ENCODE assay signal across 13 cellular contexts in the genomic region with DNA sequence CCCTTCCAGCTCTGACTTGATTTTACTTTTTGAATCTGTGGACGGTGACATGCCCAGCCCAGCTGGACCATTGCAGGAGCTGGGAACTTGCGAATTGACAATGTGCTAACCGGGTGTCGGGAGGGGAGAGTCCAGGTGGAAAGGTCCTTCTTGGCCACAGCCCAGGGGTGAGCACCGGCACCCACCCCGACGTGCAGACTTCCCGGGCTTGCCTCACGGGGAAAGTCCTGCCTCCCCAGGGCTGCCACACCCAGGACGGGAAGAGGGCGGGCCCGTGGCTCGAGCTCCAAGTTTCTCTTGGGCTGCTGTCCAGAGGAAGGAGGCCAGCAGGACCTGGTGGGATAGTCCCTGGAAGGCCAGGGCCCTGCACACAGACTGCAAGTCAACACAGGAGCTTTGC. TPM values are rescaled to one million over a fixed set of nuclear protein-coding genes. Genes with fewer than 3 reads are reported as not detected.
DNase-seq lines count a peak whose midpoint lies in the region; TF ChIP-seq lines count a peak whose summit lies in the region.
"Had no signal": no experiment of that assay in that cellular context is flagged by ENCODE, and none has a peak within 500 bp of the region (broad histone marks: within the 10 kb centered on the region; RNA-seq: fewer than 3 reads in every experiment).

No MANE protein-coding gene starts in this region.

- H3K27me3 Mint-ChIP-seq in activated T-helper 2 cell treated with anti-CD3 and anti-CD28 coated beads, Interferon-gamma antibody, Interleukin-2, Interleukin-4, amounts not matched to agents 10 μg/mL and 5 μg/mL and 100 μg/mL, durations not matched to agents 14 hours and 24 hours and 36 hours (ENCODE audit: low read depth) = no peaks in the 10 kb centered on the region
- H3K27me3 Mint-ChIP-seq: activated naive CD8-positive, alpha-beta T cell treated with anti-CD3 and anti-CD28 coated beads, Interleukin-2, amount 10 ng/mL, durations not matched to agents 7 days and 5 days had no signal

- no peaks in the 10 kb centered on the region for H3K36me3 Mint-ChIP-seq in activated T-helper 2 cell treated with anti-CD3 and anti-CD28 coated beads, Interferon-gamma antibody, Interleukin-2, Interleukin-4, amounts not matched to agents 10 μg/mL and 5 μg/mL and 100 μg/mL, durations not matched to agents 14 hours and 24 hours and 36 hours (ENCODE audit: low read depth)
- H3K36me3 Mint-ChIP-seq: activated naive CD8-positive, alpha-beta T cell treated with anti-CD3 and anti-CD28 coated beads, Interleukin-2, amount 10 ng/mL, durations not matched to agents 7 days and 5 days had no signal

- TF ChIP-seq POLR2A in lower leg skin (IDR thresholded peaks at IDR 0.05) (no peak), testis (IDR thresholded peaks at IDR 0.05) (no peak)

- intact Hi-C loops in colonic mucosa (cut with DNase I) = no loop called here
- intact Hi-C loops in lower leg skin (cut with DNase I; ENCODE audit: low total_unique reads) = no loop called here
- intact Hi-C loops in testis (cut with DNase I; ENCODE audit: low total_unique reads) = no loop called here
- intact Hi-C loops in activated T-helper 2 cell treated with anti-CD3 and anti-CD28 coated beads, Interferon-gamma antibody, Interleukin-2, Interleukin-4, amounts not matched to agents 10 μg/mL and 5 μg/mL and 100 μg/mL, durations not matched to agents 14 hours and 24 hours and 36 hours (cut with micrococcal nuclease) = no loop called here

- no peak for TF ChIP-seq CTCF in colonic mucosa (IDR thresholded peaks at IDR 0.05)
- TF ChIP-seq CTCF in lower leg skin (IDR thresholded peaks at IDR 0.05) = no peak
- no peak for TF ChIP-seq CTCF in testis (IDR thresholded peaks at IDR 0.05)
- no peak for TF ChIP-seq CTCF in GM10266 (IDR thresholded peaks at IDR 0.05; ENCODE audit: control insufficient read depth, insufficient read depth, low read depth, missing control alignments)

- no peaks in the 10 kb centered on the region for H3K4me1 Mint-ChIP-seq in activated T-helper 2 cell treated with anti-CD3 and anti-CD28 coated beads, Interferon-gamma antibody, Interleukin-2, Interleukin-4, amounts not matched to agents 10 μg/mL and 5 μg/mL and 100 μg/mL, durations not matched to agents 14 hours and 24 hours and 36 hours (ENCODE audit: low read depth)
- H3K4me1 Mint-ChIP-seq: activated naive CD8-positive, alpha-beta T cell treated with anti-CD3 and anti-CD28 coated beads, Interleukin-2, amount 10 ng/mL, durations not matched to agents 7 days and 5 days had no signal

- no peaks in the 10 kb centered on the region for H3K27me3 ChIP-seq in colonic mucosa
- no peaks in the 10 kb centered on the region for H3K27me3 ChIP-seq in testis

- H3K9me3 Mint-ChIP-seq in activated T-helper 2 cell treated with anti-CD3 and anti-CD28 coated beads, Interferon-gamma antibody, Interleukin-2, Interleukin-4, amounts not matched to agents 10 μg/mL and 5 μg/mL and 100 μg/mL, durations not matched to agents 14 hours and 24 hours and 36 hours = no peaks in the 10 kb centered on the region
- H3K9me3 Mint-ChIP-seq: activated naive CD8-positive, alpha-beta T cell treated with anti-CD3 and anti-CD28 coated beads, Interleukin-2, amount 10 ng/mL, durations not matched to agents 7 days and 5 days had no signal

- H3K36me3 ChIP-seq in colonic mucosa = no peaks in the 10 kb centered on the region
- H3K36me3 ChIP-seq in testis (ENCODE audit: low read depth, missing control alignments) = no peaks in the 10 kb centered on the region

- H3K4me1 ChIP-seq in colonic mucosa (no peaks in the 10 kb centered on the region), testis (peaks cover 3% of the 10 kb centered on the region)

- DNase-seq in HK-2 (ENCODE audit: unreplicated experiment) (peak; percentile 27), colonic mucosa (peak; percentile 79), lower leg skin (ENCODE audit: low spot score in 2 of 2) (peak; percentile 59 to 92), testis (peak; percentile 58), NCI-H1105 (lab: John Stamatoyannopoulos, UW) (no peak), NCI-H2029 (lab: John Stamatoyannopoulos, UW) (no peak), GM10266 (ENCODE audit: extremely low spot score) (no peak)
- no peak for DNase-seq in activated T-helper 2 cell treated with anti-CD3 and anti-CD28 coated beads, Interferon-gamma antibody, Interleukin-2, Interleukin-4, amounts not matched to agents 10 μg/mL and 5 μg/mL and 100 μg/mL, durations not matched to agents 14 hours and 24 hours and 36 hours (ENCODE audit: low spot score)
- DNase-seq: activated CD4-positive, alpha-beta T cell treated with anti-CD3 and anti-CD28 coated beads for 48 hours; activated naive CD8-positive, alpha-beta T cell treated with anti-CD3 and anti-CD28 coated beads, Interleukin-2, amount 10 ng/mL, durations not matched to agents 7 days and 5 days; EL; stimulated activated CD4-positive, alpha-beta T cell treated with anti-CD3 and anti-CD28 coated beads, Interleukin-4, amount 100 ng/mL, for 4 hours had no signal

- H3K27ac ChIP-seq in colonic mucosa (peak overlapping the region; percentile 37), testis (no peak overlapping the region)
- H3K27ac ChIP-seq: SK-N-MC had no signal

- H3K4me3 ChIP-seq in colonic mucosa (no peak overlapping the region), lower leg skin (ENCODE audit: low read depth, poor library complexity, severe bottlenecking) (no peak overlapping the region), testis (no peak overlapping the region)
- H3K4me3 ChIP-seq: SK-N-MC had no signal

- no peak overlapping the region for H3K27ac Mint-ChIP-seq in activated T-helper 2 cell treated with anti-CD3 and anti-CD28 coated beads, Interferon-gamma antibody, Interleukin-2, Interleukin-4, amounts not matched to agents 10 μg/mL and 5 μg/mL and 100 μg/mL, durations not matched to agents 14 hours and 24 hours and 36 hours
- H3K27ac Mint-ChIP-seq: activated naive CD8-positive, alpha-beta T cell treated with anti-CD3 and anti-CD28 coated beads, Interleukin-2, amount 10 ng/mL, durations not matched to agents 7 days and 5 days had no signal

- H3K9me3 ChIP-seq in colonic mucosa = no peaks in the 10 kb centered on the region
- H3K9me3 ChIP-seq in testis = no peaks in the 10 kb centered on the region

- H3K4me3 Mint-ChIP-seq in activated T-helper 2 cell treated with anti-CD3 and anti-CD28 coated beads, Interferon-gamma antibody, Interleukin-2, Interleukin-4, amounts not matched to agents 10 μg/mL and 5 μg/mL and 100 μg/mL, durations not matched to agents 14 hours and 24 hours and 36 hours (ENCODE audit: low read depth) = no peak overlapping the region
- H3K4me3 Mint-ChIP-seq: activated naive CD8-positive, alpha-beta T cell treated with anti-CD3 and anti-CD28 coated beads, Interleukin-2, amount 10 ng/mL, durations not matched to agents 7 days and 5 days had no signal

- no peak overlapping the region for H3K9ac ChIP-seq in colonic mucosa (ENCODE audit: low read depth in 2 of 2, low read length in 2 of 2)

- 23 to 27% methylated on average over 9 to 12 of the region's 13 CpGs for WGBS in lower leg skin, 2 donors
- WGBS in testis, 2 donors = 52 to 55% methylated on average over 4 to 13 of the region's 13 CpGs

RNA-seq across cellular contexts. Expression of gene CARD14, which starts 17.7 kb away (rescaled TPM):
- total RNA-seq in colonic mucosa = under 1 TPM; 0.29 to 0.54 TPM
- 10 to 100 TPM; 52.3 to 73.2 (median 57.5) TPM for total RNA-seq in lower leg skin
- 1 to 10 TPM; 3.5 to 6.1 TPM for total RNA-seq in testis
- polyA plus RNA-seq in testis (ENCODE audit: insufficient read depth, low read depth, low replicate concordance) = 2.1 TPM
- not detected in 2 replicates for total RNA-seq in activated T-helper 2 cell treated with anti-CD3 and anti-CD28 coated beads, Interferon-gamma antibody, Interleukin-2, Interleukin-4, amounts not matched to agents 10 μg/mL and 5 μg/mL and 100 μg/mL, durations not matched to agents 14 hours and 24 hours and 36 hours
- total RNA-seq: activated naive CD8-positive, alpha-beta T cell treated with anti-CD3 and anti-CD28 coated beads, Interleukin-2, amount 10 ng/mL, durations not matched to agents 7 days and 5 days had no signal

RNA-seq across cellular contexts. Expression of gene SGSH, which starts 32.6 kb away (rescaled TPM):
- total RNA-seq in colonic mucosa (10 to 100 TPM; 40.3 to 43.1 TPM), lower leg skin (10 to 100 TPM; 19.4 to 47.3 (median 37.0) TPM), testis (10 to 100 TPM; 29.7 to 50.3 TPM)
- polyA plus RNA-seq in testis (ENCODE audit: insufficient read depth, low read depth, low replicate concordance) = 19.8 TPM
- 25.5 and 29.0 TPM in 2 replicates for total RNA-seq in activated T-helper 2 cell treated with anti-CD3 and anti-CD28 coated beads, Interferon-gamma antibody, Interleukin-2, Interleukin-4, amounts not matched to agents 10 μg/mL and 5 μg/mL and 100 μg/mL, durations not matched to agents 14 hours and 24 hours and 36 hours

RNA-seq across cellular contexts. Expression of gene SLC26A11, which starts 32.7 kb away (rescaled TPM):
- total RNA-seq in colonic mucosa (1 to 10 TPM; 8.0 to 9.3 TPM), lower leg skin (10 to 100 TPM; 20.1 to 28.1 (median 22.3) TPM), testis (10 to 100 TPM; 16.9 to 19.0 TPM)
- polyA plus RNA-seq in testis (ENCODE audit: insufficient read depth, low read depth, low replicate concordance) = 8.4 TPM
- 9.7 TPM in 2 replicates for total RNA-seq in activated T-helper 2 cell treated with anti-CD3 and anti-CD28 coated beads, Interferon-gamma antibody, Interleukin-2, Interleukin-4, amounts not matched to agents 10 μg/mL and 5 μg/mL and 100 μg/mL, durations not matched to agents 14 hours and 24 hours and 36 hours

RNA-seq across cellular contexts. Expression of gene EIF4A3, which starts 40.6 kb away (rescaled TPM):
- total RNA-seq in colonic mucosa = 100 to 1,000 TPM in 1 of 2 donors, 10 to 100 TPM in 1; 99.8 to 114 TPM
- 10 to 100 TPM; 70.3 to 87.2 (median 75.3) TPM for total RNA-seq in lower leg skin
- 10 to 100 TPM; 67.1 to 85.6 TPM for total RNA-seq in testis
- 99.3 TPM for polyA plus RNA-seq in testis (ENCODE audit: insufficient read depth, low read depth, low replicate concordance)
- 167 and 169 TPM in 2 replicates for total RNA-seq in activated T-helper 2 cell treated with anti-CD3 and anti-CD28 coated beads, Interferon-gamma antibody, Interleukin-2, Interleukin-4, amounts not matched to agents 10 μg/mL and 5 μg/mL and 100 μg/mL, durations not matched to agents 14 hours and 24 hours and 36 hours

Comparison
In these comparisons a context has a peak if more than half of its experiments do, and no peak if none do; other contexts are left out.
1. DNase-seq: peak in HK-2 (single experiment), colonic mucosa (single experiment), lower leg skin (2 of 2) and testis (single experiment); none in NCI-H1105 (single experiment), NCI-H2029 (single experiment), activated T-helper 2 cell treated with anti-CD3 and anti-CD28 coated beads, Interferon-gamma antibody, Interleukin-2, Interleukin-4, amounts not matched to agents 10 μg/mL and 5 μg/mL and 100 μg/mL, durations not matched to agents 14 hours and 24 hours and 36 hours (single experiment) and GM10266 (single experiment).
2. RNA of gene CARD14, which starts 17.7 kb away (total RNA-seq): 52.3 to 73.2 TPM in lower leg skin; 3.5 to 6.1 TPM in testis, 0.29 to 0.54 TPM in colonic mucosa and not detected in activated T-helper 2 cell treated with anti-CD3 and anti-CD28 coated beads, Interferon-gamma antibody, Interleukin-2, Interleukin-4, amounts not matched to agents 10 μg/mL and 5 μg/mL and 100 μg/mL, durations not matched to agents 14 hours and 24 hours and 36 hours; every median in the first group is over 4 times any median in the second.